ENCODE assay signal across 17 cellular contexts in the genomic region with DNA sequence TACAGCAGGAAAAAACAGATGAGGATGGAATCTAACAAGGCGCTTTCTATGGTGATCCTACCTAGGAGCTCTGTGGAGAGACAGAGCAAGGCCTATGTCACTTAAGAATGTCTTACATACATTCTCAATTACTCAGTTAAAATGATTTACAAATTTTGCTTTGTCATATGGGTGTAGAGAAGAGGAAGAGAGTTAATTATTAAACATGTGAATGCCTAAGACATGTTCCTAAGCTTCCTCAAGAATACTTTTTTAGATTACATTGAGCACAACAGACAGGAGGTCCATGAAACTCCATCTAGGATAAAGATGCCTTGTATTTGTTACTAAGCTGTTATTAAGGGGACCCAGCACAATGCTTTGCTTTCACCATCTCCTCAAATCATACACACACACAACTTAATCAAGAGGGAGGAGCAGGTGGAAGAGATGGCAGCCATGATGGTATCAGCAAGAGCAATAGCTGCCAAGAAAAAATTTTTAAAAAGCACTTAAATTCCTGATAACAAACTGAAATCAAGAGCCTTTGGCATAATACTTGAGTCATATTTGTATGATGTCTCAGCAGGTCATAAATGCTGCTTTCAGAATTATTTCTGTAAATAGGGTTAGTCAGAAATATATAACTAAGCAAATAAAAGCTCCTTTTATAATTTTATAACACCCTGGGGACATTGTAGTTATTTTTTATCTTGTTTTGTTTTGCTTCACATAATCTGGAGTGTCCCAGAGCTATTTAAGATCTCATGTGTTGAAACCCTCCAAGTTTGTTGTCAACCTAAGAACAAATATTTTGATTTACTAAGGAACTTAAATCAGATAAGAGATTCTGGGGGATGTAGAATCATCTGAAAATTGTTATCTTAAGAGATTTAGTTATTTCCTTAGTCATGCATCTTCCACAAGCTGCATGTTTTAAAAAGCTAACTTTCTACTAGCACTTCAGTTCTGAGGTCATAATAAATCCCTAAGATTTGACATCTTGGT.
DNase-seq lines count a peak whose midpoint lies in the region; ATAC-seq and TF ChIP-seq lines count a peak whose summit lies in the region.
"Had no signal": no experiment of that assay in that cellular context is flagged by ENCODE, and none has a peak within 500 bp of the region (broad histone marks: within the 10 kb centered on the region; RNA-seq: fewer than 3 reads in every experiment).

No MANE protein-coding gene starts in this region.

- ATAC-seq in omental fat pad (ENCODE audit: low FRiP score) (peak; percentile 79), GM19324 (IDR thresholded peaks at IDR 0.05; ENCODE audit: low FRiP score, unreplicated experiment) (no peak)
- ATAC-seq: activated CD4-positive, alpha-beta T cell treated with anti-CD3 and anti-CD28 coated beads for 36 hours; activated naive CD8-positive, alpha-beta T cell treated with anti-CD3 and anti-CD28 coated beads, Interleukin-2, amount 50 U/mL, for 24 hours had no signal

- no peaks in the 10 kb centered on the region for H3K36me3 ChIP-seq in tibial artery
- H3K36me3 ChIP-seq: MG63, prostate gland, upper lobe of left lung had no signal

- no peaks in the 10 kb centered on the region for H3K9me3 ChIP-seq in tibial artery
- H3K9me3 ChIP-seq: MG63, prostate gland, upper lobe of left lung had no signal

- TF ChIP-seq CTCF in omental fat pad (IDR thresholded peaks at IDR 0.05) (no peak), tibial artery (IDR thresholded peaks at IDR 0.05) (no peak)

- peaks cover 0 to 10% (median 0%) of the 10 kb centered on the region in 4 donors for H3K4me1 ChIP-seq in tibial artery
- H3K4me1 ChIP-seq: prostate gland had no signal

- no peaks in the 10 kb centered on the region for H3K27me3 ChIP-seq in tibial artery
- H3K27me3 ChIP-seq: MG63, upper lobe of left lung had no signal

- no peak overlapping the region for H3K4me3 ChIP-seq in tibial artery
- H3K4me3 ChIP-seq: GM23248, MG63, prostate gland, upper lobe of left lung had no signal

- intact Hi-C loops in tibial artery (cut with DNase I; ENCODE audit: low total_unique reads) = no loop called here

- peak overlapping the region; percentile 84 for H3K27ac ChIP-seq in epithelial cell of prostate
- H3K27ac ChIP-seq in tibial artery = no peak overlapping the region
- H3K27ac ChIP-seq: GM23248, prostate gland had no signal

- peak; percentile 49 for DNase-seq in COLO829 (ENCODE audit: low spot score)
- peak; percentile 65 for DNase-seq in NCI-H226
- no peak for DNase-seq in epithelial cell of prostate (ENCODE audit: low read depth, low spot score)
- no peak for DNase-seq in omental fat pad (ENCODE audit: low spot score)
- no peak for DNase-seq in DMS153 treated with DMSO at 0.1 percent for 48 hours (lab: John Stamatoyannopoulos, UW; ENCODE audit: unreplicated experiment)
- no peak for DNase-seq in tibial artery
- DNase-seq in HK-2 (ENCODE audit: unreplicated experiment) = no peak
- DNase-seq: activated CD4-positive, alpha-beta T cell treated with anti-CD3 and anti-CD28 coated beads for 36 hours; activated naive CD8-positive, alpha-beta T cell treated with anti-CD3 and anti-CD28 coated beads, Interleukin-2, amount 50 U/mL, for 24 hours; C1 segment of cervical spinal cord; GM23248; MG63; stimulated activated CD8-positive, alpha-beta memory T cell treated with anti-CD3 and anti-CD28 coated beads, Interleukin-4, amount 100 ng/mL, for 48 hours; T-helper 1 cell; upper lobe of left lung had no signal

Comparison
In these comparisons a context has a peak if more than half of its experiments do, and no peak if none do; other contexts are left out.
1. DNase-seq: peak in COLO829 (single experiment) and NCI-H226 (single experiment); none in epithelial cell of prostate (single experiment), omental fat pad (single experiment), DMS153 treated with DMSO at 0.1 percent for 48 hours (single experiment), tibial artery (0 of 2) and HK-2 (single experiment).